14 cellular contexts compared by ENCODE assay signal in genomic region chr12:58529114-58529665, GRCh38.
A peak's percentile ranks its signal among the peaks of the same experiment; 100 is the strongest.
DNase-seq lines count a peak whose midpoint lies in the region; ATAC-seq, FAIRE-seq and TF ChIP-seq lines count a peak whose summit lies in the region.
"Had no signal": no experiment of that assay in that cellular context is flagged by ENCODE, and none has a peak within 500 bp of the region (broad histone marks: within the 10 kb centered on the region; RNA-seq: fewer than 3 reads in every experiment).

No MANE protein-coding gene starts in this region.

- no TSS peak for BruUV-seq in A673 (replicated peaks; lab: Mats Ljungman, UMichigan)
- no TSS peak for BruUV-seq in K562 (replicated peaks; lab: Mats Ljungman, UMichigan)

- H3K27me3 ChIP-seq in A673 (replicated peaks; ENCODE audit: insufficient read depth, low read depth, low read length, poor library complexity) (no peaks in the 10 kb centered on the region), K562 (ENCODE audit: control insufficient read depth in 2 of 2, insufficient read depth in 2 of 2, low read length in 2 of 2) (no peaks in the 10 kb centered on the region)
- H3K27me3 ChIP-seq: gastrocnemius medialis had no signal

- in situ Hi-C loops in K562 (cut with MboI), result no loop called here

- CTCF ChIA-PET in A673 (lab: Charles Lee), result no interaction called here
- CTCF ChIA-PET in K562 (lab: Yijun Ruan, JAX; ENCODE audit: low intra/inter-chr PET ratio), result no interaction called here

- no peak for TF ChIP-seq RAD21 in K562 (CRISPR knock-in tag; conservative IDR thresholded peaks at IDR 0.05 in 1 of 2, IDR thresholded peaks at IDR 0.05 in 1 of 2)

- TF ChIP-seq EP300 in K562 (IDR thresholded peaks at IDR 0.05; ENCODE audit: low read length), result no peak

- POLR2A ChIA-PET in A673 (lab: Charles Lee; ENCODE audit: low non-redundant PET) (no interaction called here), K562 (lab: Yijun Ruan, JAX) (interaction anchor here (0.7 kb wide), 1 partner anchor 905 kb away, joined by 3 read pairs; no protein-coding TSS in a partner anchor)

- no peaks in the 10 kb centered on the region for H4K20me1 ChIP-seq in K562 (replicated peaks; ENCODE audit: control insufficient read depth, insufficient read depth, low read length)

- intact Hi-C loops in A673 (cut with micrococcal nuclease; ENCODE audit: unreplicated experiment) (no loop called here), K562 (cut with micrococcal nuclease) (no loop called here)

- H3K4me3 ChIP-seq in A673 (ENCODE audit: low read depth, low read length, poor library complexity, severe bottlenecking) (no peak overlapping the region), K562 (no peak overlapping the region)
- H3K4me3 ChIP-seq: gastrocnemius medialis, prostate gland had no signal

- DNase-seq in A673 (ENCODE audit: low spot score), result peak; percentile 9
- DNase-seq in LHCN-M2 (ENCODE audit: low read depth), result peak; percentile 78
- no peak for DNase-seq in K562 (ENCODE audit: extremely low read depth in 1 of 4, low spot score in 3 of 4)
- peak; percentile 30 for DNase-seq in kidney tubule cell (ENCODE audit: low spot score)
- DNase-seq in NCI-H2171 treated with DMSO at 0.1 percent for 48 hours (lab: John Stamatoyannopoulos, UW), result no peak
- no peak for DNase-seq in activated naive CD4-positive, alpha-beta T cell (lab: John Stamatoyannopoulos, UW)
- DNase-seq in GM10266 (ENCODE audit: extremely low spot score), result no peak
- no peak for DNase-seq in DMS79 (lab: John Stamatoyannopoulos, UW)
- DNase-seq: AML-193, gastrocnemius medialis, left ventricle myocardium superior, NCI-H446, SW 1271 had no signal

- 0% methylated on average over 1 of the region's 1 CpG for WGBS in K562 (ENCODE audit: insufficient coverage, low coverage, missing lambda C conversion rate)

- no peak for FAIRE-seq in K562 (lab: Jason Lieb, UNC)

- no peaks in the 10 kb centered on the region for H3K4me1 ChIP-seq in A673 (ENCODE audit: insufficient read depth, low read length, poor library complexity, severe bottlenecking)
- no peaks in the 10 kb centered on the region for H3K4me1 ChIP-seq in K562 (replicated peaks in 1 of 2; ENCODE audit: control insufficient read depth in 2 of 2, insufficient read depth in 2 of 2, low read length in 2 of 2)
- H3K4me1 ChIP-seq: prostate gland had no signal

- no peaks in the 10 kb centered on the region for H3K9me1 ChIP-seq in K562 (ENCODE audit: control insufficient read depth, insufficient read depth, low read length)

- TF ChIP-seq CTCF in A673 (conservative IDR thresholded peaks at IDR 0.05; ENCODE audit: low read depth, low read length) (no peak), K562 (IDR thresholded peaks at IDR 0.05 in 2 of 3, conservative IDR thresholded peaks at IDR 0.05 in 1 of 3; ENCODE audit: insufficient read depth in 2 of 3, low read depth in 1 of 3, low read length in 3 of 3) (no peak), GM10266 (IDR thresholded peaks at IDR 0.05; ENCODE audit: control insufficient read depth, insufficient read depth, low read depth, missing control alignments) (no peak)

- no peak overlapping the region for H3K4me2 ChIP-seq in K562 (ENCODE audit: insufficient read depth, low read length)

- ATAC-seq in K562, result no peak
- ATAC-seq: gastrocnemius medialis, left ventricle myocardium superior had no signal

- no peaks in the 10 kb centered on the region for H3K36me3 ChIP-seq in A673 (ENCODE audit: insufficient read depth, low read length, poor library complexity, severe bottlenecking)
- no peaks in the 10 kb centered on the region for H3K36me3 ChIP-seq in K562 (ENCODE audit: control insufficient read depth, insufficient read depth, low read length)
- H3K36me3 ChIP-seq: gastrocnemius medialis, prostate gland had no signal

- H2AFZ ChIP-seq in K562 (ENCODE audit: low read depth, low read length), result no peak overlapping the region

- no peak for TF ChIP-seq POLR2A in K562 (conservative IDR thresholded peaks at IDR 0.05)

- no peak overlapping the region for H3K27ac ChIP-seq in A673 (ENCODE audit: low read depth, low read length, poor library complexity, severe bottlenecking)
- H3K27ac ChIP-seq in K562 (ENCODE audit: extremely low read depth, low read depth, low read length), result no peak overlapping the region
- H3K27ac ChIP-seq: gastrocnemius medialis, prostate gland had no signal

- no peaks in the 10 kb centered on the region for H3K9me3 ChIP-seq in A673 (ENCODE audit: low read depth, low read length, poor library complexity, severe bottlenecking)
- peaks cover 3% of the 10 kb centered on the region; the same call in 1 of the 2 replicates for H3K9me3 ChIP-seq in K562 (replicated peaks; ENCODE audit: control insufficient read depth, insufficient read depth, low read depth, low read length)
- H3K9me3 ChIP-seq: gastrocnemius medialis, prostate gland had no signal

- no peak overlapping the region for H3K9ac ChIP-seq in K562 (ENCODE audit: insufficient read depth in 1 of 2, low read depth in 2 of 2, low read length in 2 of 2)

- no peaks in the 10 kb centered on the region for H3K79me2 ChIP-seq in K562 (ENCODE audit: control insufficient read depth, insufficient read depth, low read length)

TF ChIP-seq in K562, 482 proteins besides CTCF, POLR2A, EP300 and RAD21 (continues in another document):
- TF ChIP-seq DEAF1 (CRISPR knock-in tag; IDR thresholded peaks at IDR 0.05) (no peak), ERF (CRISPR knock-in tag; IDR thresholded peaks at IDR 0.05) (no peak), NCOA2 (IDR thresholded peaks at IDR 0.05; ENCODE audit: partially characterized antibody in 2 of 2) (no peak), SP2 (IDR thresholded peaks at IDR 0.05; ENCODE audit: extremely low read depth, low read depth, low read length, poor library complexity, severe bottlenecking) (no peak), RFX7 (CRISPR knock-in tag; IDR thresholded peaks at IDR 0.05) (no peak), ZNF785 (CRISPR knock-in tag; IDR thresholded peaks at IDR 0.05) (no peak)

Comparison
In these comparisons a context has a peak if more than half of its experiments do, and no peak if none do; other contexts are left out.
1. DNase-seq: peak in A673 (single experiment), LHCN-M2 (single experiment) and kidney tubule cell (single experiment); none in K562 (0 of 4), NCI-H2171 treated with DMSO at 0.1 percent for 48 hours (single experiment), activated naive CD4-positive, alpha-beta T cell (0 of 4), GM10266 (single experiment) and DMS79 (single experiment).